ENCODE assay signal across 7 cellular contexts in the genomic region with DNA sequence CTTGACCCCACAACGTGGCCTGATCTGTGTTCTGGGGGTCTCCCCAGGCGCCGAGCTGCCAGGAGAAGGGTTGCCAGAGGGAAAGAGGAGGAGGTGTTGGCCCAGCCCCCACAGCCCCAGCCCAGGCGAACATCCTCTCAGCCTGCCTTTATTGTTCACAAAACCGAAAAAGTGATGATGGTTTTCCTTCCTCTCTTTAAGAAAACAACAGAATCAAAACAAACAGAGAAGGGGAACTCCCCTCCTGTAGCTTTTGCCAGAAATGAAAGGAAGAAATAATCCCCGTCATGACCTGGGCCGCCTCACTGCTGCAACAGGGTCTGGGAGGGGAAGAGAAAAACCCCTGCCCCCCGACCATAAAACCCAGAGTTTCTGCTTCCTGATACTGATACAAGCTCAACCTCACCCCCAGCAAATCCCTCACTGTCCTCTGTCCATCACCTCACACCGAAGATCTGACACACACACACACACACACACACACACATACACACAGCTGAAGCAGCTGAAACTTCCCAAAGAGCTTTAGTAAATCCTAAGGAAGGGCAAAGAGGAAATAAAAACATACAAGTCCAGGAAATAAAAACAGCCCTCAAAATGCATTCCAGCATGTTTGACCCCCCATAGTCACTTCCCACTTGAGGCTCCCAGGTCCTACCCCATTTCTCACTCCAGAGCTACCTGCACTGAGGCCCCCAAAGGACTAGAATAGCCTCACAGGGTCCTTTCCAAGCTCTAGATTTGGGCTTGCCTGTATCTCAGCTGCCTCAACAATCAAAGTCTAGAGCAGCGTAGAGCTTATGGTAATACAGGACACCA. TPM values are rescaled to one million over a fixed set of nuclear protein-coding genes. Genes with fewer than 3 reads are reported as not detected.
DNase-seq lines count a peak whose midpoint lies in the region; ATAC-seq lines count a peak whose summit lies in the region.

No MANE protein-coding gene starts in this region.

- intact Hi-C loops in right cardiac atrium (cut with DNase I) = loop anchor here in 1 of 4 donors (5.0 kb wide), 1 partner anchor 53 kb away; the partner anchor contains the start of gene ZFP36L2

- 54% methylated on average over 10 of the region's 10 CpGs for WGBS in right cardiac atrium

- H3K4me3 ChIP-seq in right cardiac atrium (ENCODE audit: low read length) = no peak overlapping the region

- peaks cover 8% of the 10 kb centered on the region for H3K4me1 ChIP-seq in right cardiac atrium (ENCODE audit: control insufficient read depth, insufficient read depth, low read length)

- no peaks in the 10 kb centered on the region for H3K9me3 ChIP-seq in right cardiac atrium (ENCODE audit: control insufficient read depth, low read length)

- peak; percentile 65 for DNase-seq in activated CD8-positive, alpha-beta memory T cell treated with anti-CD3 and anti-CD28 coated beads, Interleukin-2, amount 50 U/mL, for 1 hour (ENCODE audit: extremely low read depth)
- DNase-seq in right cardiac atrium (peak in 2 of 3 donors; percentile 72 to 77), HK-2 (ENCODE audit: unreplicated experiment) (no peak), NCI-H524 (lab: John Stamatoyannopoulos, UW) (no peak)
- peak; percentile 50 to 66 (median 58) for DNase-seq in stimulated activated CD4-positive, alpha-beta T cell treated with anti-CD3 and anti-CD28 coated beads, TNF-alpha, amount 100 ng/mL, for 48 hours (ENCODE audit: low read depth in 3 of 3)

- H3K27ac ChIP-seq in right cardiac atrium (ENCODE audit: low read length) = peak overlapping the region; percentile 65

- no peaks in the 10 kb centered on the region for H3K27me3 ChIP-seq in right cardiac atrium (ENCODE audit: control insufficient read depth, insufficient read depth)

- ATAC-seq in GM19467 (IDR thresholded peaks at IDR 0.05; ENCODE audit: unreplicated experiment) (peak; percentile 73), HG03520 (IDR thresholded peaks at IDR 0.05; ENCODE audit: unreplicated experiment) (peak; percentile 70), right cardiac atrium (peak; percentile 4 to 47)

RNA-seq across cellular contexts. Expression of gene ZFP36L2, which starts 51.8 kb away (rescaled TPM):
- total RNA-seq in right cardiac atrium = 10 to 100 TPM; 62.1 to 73.0 (median 68.1) TPM
- 40.3 TPM for polyA plus RNA-seq in right cardiac atrium

Comparison
In these comparisons a context has a peak if more than half of its experiments do, and no peak if none do; other contexts are left out.
1. DNase-seq: peak in activated CD8-positive, alpha-beta memory T cell treated with anti-CD3 and anti-CD28 coated beads, Interleukin-2, amount 50 U/mL, for 1 hour (single experiment), right cardiac atrium (2 of 3) and stimulated activated CD4-positive, alpha-beta T cell treated with anti-CD3 and anti-CD28 coated beads, TNF-alpha, amount 100 ng/mL, for 48 hours (3 of 3); none in HK-2 (single experiment) and NCI-H524 (0 of 2).
2. Peak in every context shown above with its lines, with median percentiles within 50 percentile points of each other: ATAC-seq.